In genomic region chr6:35086282-35086632, GRCh38 we compare ENCODE assay signal across 17 cellular contexts. TPM values are rescaled to one million over a fixed set of nuclear protein-coding genes. Genes with fewer than 3 reads are reported as not detected.
DNase-seq lines count a peak whose midpoint lies in the region; ATAC-seq lines count a peak whose summit lies in the region.
"Had no signal": no experiment of that assay in that cellular context is flagged by ENCODE, and none has a peak within 500 bp of the region (broad histone marks: within the 10 kb centered on the region; RNA-seq: fewer than 3 reads in every experiment).

No MANE protein-coding gene starts in this region.

- H3K36me3 ChIP-seq in iPS-15b (ENCODE audit: control insufficient read depth, insufficient read depth, low read length) (peaks cover 55% of the 10 kb centered on the region), stomach smooth muscle (ENCODE audit: control insufficient read depth in 2 of 2, insufficient read depth in 2 of 2, low read length in 2 of 2) (peaks cover 66 to 75% of the 10 kb centered on the region in 2 donors)

- no peak overlapping the region for H3K4me3 Mint-ChIP-seq in T-helper 2 cell treated with Interferon-gamma antibody and Interleukin-4, amounts not matched to agents 5 μg/mL and 100 μg/mL, for 36 hours
- no peak overlapping the region for H3K4me3 Mint-ChIP-seq in T-helper 17 cell

- no peak for DNase-seq in T-helper 2 cell treated with Interferon-gamma antibody and Interleukin-4, amounts not matched to agents 5 μg/mL and 100 μg/mL, for 36 hours (ENCODE audit: low spot score)
- DNase-seq in T-helper 2 cell (no peak), T-helper 17 cell (no peak), posterior vena cava (ENCODE audit: low spot score) (no peak), NCI-H82 (lab: John Stamatoyannopoulos, UW) (no peak)
- DNase-seq: GF-D8, MM.1S, NCI-H1105, NCI-H1694 treated with DMSO at 0.1 percent for 48 hours, SIG-M5 had no signal

- H3K36me3 Mint-ChIP-seq in T-helper 2 cell treated with Interferon-gamma antibody and Interleukin-4, amounts not matched to agents 5 μg/mL and 100 μg/mL, for 36 hours (ENCODE audit: low read depth), result no peaks in the 10 kb centered on the region
- H3K36me3 Mint-ChIP-seq in T-helper 17 cell (ENCODE audit: low read depth), result peaks cover 16% of the 10 kb centered on the region

- H3K9ac ChIP-seq in iPS-15b (ENCODE audit: low read depth, low read length), result peak overlapping the region; percentile 47
- H3K9ac ChIP-seq in stomach smooth muscle (ENCODE audit: low read length in 2 of 2), result no peak overlapping the region
- H3K9ac ChIP-seq: BLaER1 treated with 17β-estradiol and CSF1 and Interleukin-3, amounts not matched to agents 10 nM and 100 nM had no signal

- H3K9me3 Mint-ChIP-seq in T-helper 2 cell treated with Interferon-gamma antibody and Interleukin-4, amounts not matched to agents 5 μg/mL and 100 μg/mL, for 36 hours, result no peaks in the 10 kb centered on the region

- H3K4me3 ChIP-seq in iPS-15b (ENCODE audit: low read depth, low read length), result no peak overlapping the region
- no peak overlapping the region for H3K4me3 ChIP-seq in stomach smooth muscle (ENCODE audit: low read length in 2 of 2)
- H3K4me3 ChIP-seq: BLaER1 treated with 17β-estradiol and CSF1 and Interleukin-3, amounts not matched to agents 10 nM and 100 nM had no signal

- intact Hi-C loops in posterior vena cava (cut with DNase I), result no loop called here

- peaks cover 6% of the 10 kb centered on the region for H3K4me1 ChIP-seq in iPS-15b (ENCODE audit: control insufficient read depth, insufficient read depth, low read length)
- peaks cover 69% of the 10 kb centered on the region for H3K4me1 ChIP-seq in stomach smooth muscle (ENCODE audit: control insufficient read depth, insufficient read depth, low read length)

- no peak for ATAC-seq in T-helper 17 cell
- ATAC-seq in HG03097 (IDR thresholded peaks at IDR 0.05; ENCODE audit: low FRiP score, unreplicated experiment), result no peak
- ATAC-seq: HepG2 had no signal

- no peaks in the 10 kb centered on the region for H3K27me3 Mint-ChIP-seq in T-helper 2 cell treated with Interferon-gamma antibody and Interleukin-4, amounts not matched to agents 5 μg/mL and 100 μg/mL, for 36 hours (ENCODE audit: low read depth)
- H3K27me3 Mint-ChIP-seq in T-helper 17 cell, result no peaks in the 10 kb centered on the region

- H3K27ac ChIP-seq in stomach smooth muscle (ENCODE audit: low read length), result peak overlapping the region; percentile 49
- H3K27ac ChIP-seq: BLaER1 treated with 17β-estradiol and CSF1 and Interleukin-3, amounts not matched to agents 10 nM and 100 nM had no signal

- peaks cover 1% of the 10 kb centered on the region for H3K4me1 Mint-ChIP-seq in T-helper 2 cell treated with Interferon-gamma antibody and Interleukin-4, amounts not matched to agents 5 μg/mL and 100 μg/mL, for 36 hours (ENCODE audit: low read depth)
- H3K4me1 Mint-ChIP-seq in T-helper 17 cell, result peaks cover 4% of the 10 kb centered on the region

- H3K27me3 ChIP-seq in iPS-15b (ENCODE audit: control insufficient read depth, insufficient read depth, low read length) (no peaks in the 10 kb centered on the region), stomach smooth muscle (ENCODE audit: control insufficient read depth in 1 of 2, insufficient read depth in 2 of 2, low read length in 2 of 2) (no peaks in the 10 kb centered on the region)
- H3K27me3 ChIP-seq: BLaER1 treated with 17β-estradiol and CSF1 and Interleukin-3, amounts not matched to agents 10 nM and 100 nM had no signal

- peak overlapping the region; percentile 60 for H3K27ac Mint-ChIP-seq in T-helper 2 cell treated with Interferon-gamma antibody and Interleukin-4, amounts not matched to agents 5 μg/mL and 100 μg/mL, for 36 hours
- H3K27ac Mint-ChIP-seq in T-helper 17 cell, result peak overlapping the region; percentile 24

- H3K9me3 ChIP-seq in T-helper 17 cell (ENCODE audit: control insufficient read depth, low read length, poor library complexity, severe bottlenecking) (no peaks in the 10 kb centered on the region), iPS-15b (ENCODE audit: control insufficient read depth, insufficient read depth, low read length) (no peaks in the 10 kb centered on the region), stomach smooth muscle (ENCODE audit: control insufficient read depth in 2 of 2, low read length in 2 of 2) (no peaks in the 10 kb centered on the region)
- H3K9me3 ChIP-seq: BLaER1 treated with 17β-estradiol and CSF1 and Interleukin-3, amounts not matched to agents 10 nM and 100 nM had no signal

RNA-seq across cellular contexts. Expression of gene TCP11, which starts 54.9 kb away (rescaled TPM):
- total RNA-seq in T-helper 17 cell (not detected), posterior vena cava (not detected)
- total RNA-seq: A172, HepG2, NCI-H460 had no signal
